Comparison of ENCODE assay signal across 13 cellular contexts in the genomic region with DNA sequence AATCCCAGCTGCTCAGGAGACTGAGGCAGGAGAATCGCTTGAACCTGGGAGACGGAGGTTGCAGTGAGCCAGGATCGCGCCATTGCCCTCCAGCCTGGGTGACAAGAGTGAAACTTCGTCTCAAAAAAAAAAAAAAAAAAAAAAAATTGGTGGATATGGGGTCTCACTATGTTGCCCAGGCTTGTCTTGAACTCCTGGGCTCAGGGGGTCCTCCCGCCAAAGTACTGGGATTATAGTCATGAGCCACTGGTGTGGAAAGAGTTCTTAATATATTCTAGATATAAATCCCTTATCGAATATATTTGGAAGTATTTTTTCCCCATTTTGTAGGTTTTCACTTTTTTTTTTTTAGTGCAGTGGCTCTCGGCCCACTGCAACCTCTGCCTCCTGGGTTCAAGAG. TPM values are rescaled to one million over a fixed set of nuclear protein-coding genes. Genes with fewer than 3 reads are reported as not detected.
"Had no signal": no experiment of that assay in that cellular context is flagged by ENCODE, and none has a peak within 500 bp of the region (broad histone marks: within the 10 kb centered on the region; RNA-seq: fewer than 3 reads in every experiment).

No MANE protein-coding gene starts in this region.

RNA-seq across cellular contexts. Expression of gene HPD, which starts 10.6 kb away (rescaled TPM):
- total RNA-seq: activated B cell treated with CpG ODN at 0.5 μM for 24 hours; activated CD4-positive, alpha-beta memory T cell treated with anti-CD3 and anti-CD28 coated beads for 36 hours; activated CD4-positive, alpha-beta memory T cell treated with anti-CD3 and anti-CD28 coated beads, Interleukin-2, amount 10 ng/mL, durations not matched to agents 7 days and 5 days; activated CD4-positive, alpha-beta T cell treated with anti-CD3 and anti-CD28 coated beads for 36 hours; activated CD4-positive, alpha-beta T cell treated with anti-CD3 and anti-CD28 coated beads, Interleukin-2, amount 10 ng/mL, durations not matched to agents 24 days and 14 days; activated CD4-positive, alpha-beta T cell treated with anti-CD3 and anti-CD28 coated beads, Interleukin-2, amount 10 ng/mL, durations not matched to agents 7 days and 5 days; activated CD8-positive, alpha-beta memory T cell treated with anti-CD3 and anti-CD28 coated beads for 36 hours; activated CD8-positive, alpha-beta memory T cell treated with anti-CD3 and anti-CD28 coated beads, Interleukin-2, amount 10 ng/mL, durations not matched to agents 7 days and 5 days; activated CD8-positive, alpha-beta T cell treated with anti-CD3 and anti-CD28 coated beads for 36 hours; activated CD8-positive, alpha-beta T cell treated with anti-CD3 and anti-CD28 coated beads, Interleukin-2, amount 10 ng/mL, durations not matched to agents 7 days and 5 days; T-helper 1 cell treated with Interleukin-12 subunit alpha and Interleukin-12 subunit beta and Interleukin-4 antibody, amounts not matched to agents 30 ng/mL and 1 ng/mL, for 36 hours; T-helper 17 cell; T-helper 2 cell treated with Interferon-gamma antibody and Interleukin-4, amounts not matched to agents 100 ng/mL and 5 ng/mL, for 36 hours had no signal
